Comparison of ENCODE assay signal across 16 cellular contexts in genomic region chr9:109859447-109859846, GRCh38.
DNase-seq lines count a peak whose midpoint lies in the region; ATAC-seq, FAIRE-seq and TF ChIP-seq lines count a peak whose summit lies in the region.
"Had no signal": no experiment of that assay in that cellular context is flagged by ENCODE, and none has a peak within 500 bp of the region (broad histone marks: within the 10 kb centered on the region; RNA-seq: fewer than 3 reads in every experiment).

No MANE protein-coding gene starts in this region.

- in situ Hi-C loops in IMR-90 (cut with MboI; ENCODE audit: low sequenced_read_pairs), result no loop called here

- TF ChIP-seq POLR2A in IMR-90 (IDR thresholded peaks at IDR 0.05; ENCODE audit: low read depth, low read length) (no peak), sigmoid colon (IDR thresholded peaks at IDR 0.05) (no peak)

- FAIRE-seq in astrocyte (lab: Jason Lieb, UNC), result no peak

- H3K18ac ChIP-seq in IMR-90 (ENCODE audit: low read depth, low read length), result no peak overlapping the region

- peaks cover 36 to 63% of the 10 kb centered on the region in 2 experiments for H3K79me1 ChIP-seq in IMR-90 (ENCODE audit: low read depth in 1 of 2, low read length in 2 of 2)

- CTCF ChIA-PET in IMR-90 (lab: Yijun Ruan, JAX), result interaction anchor here (0.6 to 1.8 kb wide), 2 partner anchors 9 to 20 kb away, joined by 3 to 7 read pairs; no protein-coding TSS in a partner anchor
- CTCF ChIA-PET in activated CD4-positive, alpha-beta memory T cell treated with anti-CD3 and anti-CD28 coated beads, Interleukin-2, amount 10 ng/mL, durations not matched to agents 7 days and 5 days (lab: Charles Lee), result interaction anchor here (0.6 to 0.9 kb wide), 2 partner anchors 20 to 289 kb away, joined by 3 read pairs; no protein-coding TSS in a partner anchor
- CTCF ChIA-PET in activated naive CD4-positive, alpha-beta T cell treated with anti-CD3 and anti-CD28 coated beads, Interleukin-2, amount 10 ng/mL, durations not matched to agents 7 days and 5 days (lab: Charles Lee), result interaction anchor here (0.9 to 2.3 kb wide), 5 partner anchors 10 to 422 kb away, joined by 3 to 6 read pairs (median 3); no protein-coding TSS in a partner anchor

- no TSS peak for BruUV-seq in IMR-90 (replicated peaks; lab: Mats Ljungman, UMichigan)

- H2BK20ac ChIP-seq in IMR-90 (ENCODE audit: low read depth, low read length), result no peak overlapping the region

- H2BK5ac ChIP-seq in IMR-90 (ENCODE audit: low read depth, low read length, poor library complexity, severe bottlenecking), result no peak overlapping the region

- no peaks in the 10 kb centered on the region for H3K9me3 Mint-ChIP-seq in CD14-positive monocyte
- H3K9me3 Mint-ChIP-seq in astrocyte (ENCODE audit: unreplicated experiment), result peaks cover 2% of the 10 kb centered on the region
- no peaks in the 10 kb centered on the region for H3K9me3 Mint-ChIP-seq in activated CD4-positive, alpha-beta memory T cell treated with anti-CD3 and anti-CD28 coated beads, Interleukin-2, amount 10 ng/mL, durations not matched to agents 7 days and 5 days
- no peaks in the 10 kb centered on the region for H3K9me3 Mint-ChIP-seq in activated naive CD4-positive, alpha-beta T cell treated with anti-CD3 and anti-CD28 coated beads, Interleukin-2, amount 10 ng/mL, durations not matched to agents 7 days and 5 days
- H3K9me3 Mint-ChIP-seq: activated B cell treated with CpG ODN at 0.5 μM for 24 hours; activated T-cell treated with anti-CD3 and anti-CD28 coated beads, Interleukin-2, amount 50 U/mL, for 24 hours; stimulated activated naive B cell treated with anti-CD40 and anti-IgM and Interleukin-4, amounts not matched to agents 10 μg/mL and 1 μg/mL and 100 μg/mL, for 72 hours had no signal

- H2AK5ac ChIP-seq in IMR-90 (ENCODE audit: low read depth, low read length), result no peak overlapping the region

- no peak overlapping the region for H3K27ac Mint-ChIP-seq in CD14-positive monocyte
- no peak overlapping the region for H3K27ac Mint-ChIP-seq in astrocyte (ENCODE audit: unreplicated experiment)
- no peak overlapping the region for H3K27ac Mint-ChIP-seq in activated CD4-positive, alpha-beta memory T cell treated with anti-CD3 and anti-CD28 coated beads, Interleukin-2, amount 10 ng/mL, durations not matched to agents 7 days and 5 days
- no peak overlapping the region for H3K27ac Mint-ChIP-seq in activated naive CD4-positive, alpha-beta T cell treated with anti-CD3 and anti-CD28 coated beads, Interleukin-2, amount 10 ng/mL, durations not matched to agents 7 days and 5 days
- H3K27ac Mint-ChIP-seq: activated B cell treated with CpG ODN at 0.5 μM for 24 hours; activated T-cell treated with anti-CD3 and anti-CD28 coated beads, Interleukin-2, amount 50 U/mL, for 24 hours; stimulated activated naive B cell treated with anti-CD40 and anti-IgM and Interleukin-4, amounts not matched to agents 10 μg/mL and 1 μg/mL and 100 μg/mL, for 72 hours had no signal

- H4K5ac ChIP-seq in IMR-90 (ENCODE audit: low read depth, low read length), result no peak overlapping the region

- no peak overlapping the region for H4K91ac ChIP-seq in IMR-90 (ENCODE audit: insufficient read depth, low read depth, low read length)

- H2AFZ ChIP-seq in IMR-90 (replicated peaks; ENCODE audit: low read length, poor library complexity) (no peak overlapping the region), astrocyte (ENCODE audit: low read depth, low read length) (no peak overlapping the region)

- H3K4me3 Mint-ChIP-seq in CD14-positive monocyte (no peak overlapping the region), astrocyte (ENCODE audit: unreplicated experiment) (no peak overlapping the region)
- H3K4me3 Mint-ChIP-seq in activated CD4-positive, alpha-beta memory T cell treated with anti-CD3 and anti-CD28 coated beads, Interleukin-2, amount 10 ng/mL, durations not matched to agents 7 days and 5 days, result no peak overlapping the region
- no peak overlapping the region for H3K4me3 Mint-ChIP-seq in activated naive CD4-positive, alpha-beta T cell treated with anti-CD3 and anti-CD28 coated beads, Interleukin-2, amount 10 ng/mL, durations not matched to agents 7 days and 5 days
- H3K4me3 Mint-ChIP-seq: activated B cell treated with CpG ODN at 0.5 μM for 24 hours; activated T-cell treated with anti-CD3 and anti-CD28 coated beads, Interleukin-2, amount 50 U/mL, for 24 hours; stimulated activated naive B cell treated with anti-CD40 and anti-IgM and Interleukin-4, amounts not matched to agents 10 μg/mL and 1 μg/mL and 100 μg/mL, for 72 hours had no signal

- H3K23ac ChIP-seq in IMR-90 (ENCODE audit: low read depth, low read length), result no peak overlapping the region

- no peak overlapping the region for H3K14ac ChIP-seq in IMR-90 (replicated peaks; ENCODE audit: low read depth, low read length)

- POLR2A ChIA-PET in IMR-90 (lab: Charles Lee; ENCODE audit: unreplicated experiment), result no interaction called here
- POLR2A ChIA-PET in activated CD4-positive, alpha-beta memory T cell treated with anti-CD3 and anti-CD28 coated beads, Interleukin-2, amount 10 ng/mL, durations not matched to agents 7 days and 5 days (lab: Charles Lee), result no interaction called here

- intact Hi-C loops in CD14-positive monocyte (cut with micrococcal nuclease) (no loop called here), IMR-90 (cut with micrococcal nuclease) (no loop called here), sigmoid colon (cut with DNase I) (no loop called here)

- no peak for TF ChIP-seq RAD21 in IMR-90 (IDR thresholded peaks at IDR 0.05; ENCODE audit: low read length)

- DNase-seq in CD14-positive monocyte (ENCODE audit: low spot score) (no peak), IMR-90 (no peak), astrocyte (ENCODE audit: low read depth) (no peak), kidney epithelial cell (ENCODE audit: low read depth) (no peak), sigmoid colon (no peak)
- DNase-seq in activated CD4-positive, alpha-beta memory T cell treated with anti-CD3 and anti-CD28 coated beads, Interleukin-2, amount 10 ng/mL, durations not matched to agents 7 days and 5 days, result no peak
- DNase-seq in activated naive CD4-positive, alpha-beta T cell treated with anti-CD3 and anti-CD28 coated beads, Interleukin-2, amount 10 ng/mL, durations not matched to agents 7 days and 5 days, result no peak
- DNase-seq: activated B cell treated with CpG ODN at 0.5 μM for 24 hours; activated T-cell treated with anti-CD3 and anti-CD28 coated beads, Interleukin-2, amount 50 U/mL, for 24 hours; foreskin melanocyte; NCI-H226; SHP77 treated with DMSO at 0.1 percent for 48 hours; stimulated activated naive B cell treated with anti-CD40 and anti-IgM and Interleukin-4, amounts not matched to agents 10 μg/mL and 1 μg/mL and 100 μg/mL, for 72 hours had no signal

- no peak overlapping the region for H2BK15ac ChIP-seq in IMR-90 (ENCODE audit: low read depth, low read length)

- H3K4me3 ChIP-seq in IMR-90 (ENCODE audit: insufficient read depth, low read depth, low read length) (no peak overlapping the region), astrocyte (ENCODE audit: insufficient read depth, low read depth, low read length) (no peak overlapping the region), kidney epithelial cell (ENCODE audit: low read depth, low read length) (no peak overlapping the region), sigmoid colon (no peak overlapping the region)
- H3K4me3 ChIP-seq: GM12878 had no signal

- H4K20me1 ChIP-seq in IMR-90 (ENCODE audit: insufficient read depth, low read length) (peaks cover 21% of the 10 kb centered on the region; the same call in 1 of the 2 replicates), astrocyte (ENCODE audit: insufficient read depth, low read length) (peaks cover 79% of the 10 kb centered on the region)

- H3K4me2 ChIP-seq in IMR-90 (ENCODE audit: low read depth, low read length), result no peak overlapping the region
- H3K4me2 ChIP-seq in astrocyte (ENCODE audit: low read length), result no peak overlapping the region

- peaks cover 62% of the 10 kb centered on the region for H3K79me2 ChIP-seq in astrocyte (ENCODE audit: insufficient read depth, low read length)

- no peak overlapping the region for H3K9ac ChIP-seq in IMR-90 (ENCODE audit: low read depth, low read length)
- H3K9ac ChIP-seq in astrocyte (ENCODE audit: low read length), result no peak overlapping the region

- no peak overlapping the region for H3K56ac ChIP-seq in IMR-90 (ENCODE audit: extremely low read depth, insufficient read depth, low read length)

- no peak overlapping the region for H2BK120ac ChIP-seq in IMR-90 (ENCODE audit: low read depth, low read length)

- peaks cover 3 to 6% (median 5%) of the 10 kb centered on the region in 3 donors for H3K27me3 Mint-ChIP-seq in CD14-positive monocyte (ENCODE audit: low read depth in 3 of 3)
- H3K27me3 Mint-ChIP-seq in astrocyte (ENCODE audit: low read depth, unreplicated experiment), result no peaks in the 10 kb centered on the region
- H3K27me3 Mint-ChIP-seq in activated CD4-positive, alpha-beta memory T cell treated with anti-CD3 and anti-CD28 coated beads, Interleukin-2, amount 10 ng/mL, durations not matched to agents 7 days and 5 days, result peaks cover 39% of the 10 kb centered on the region
- H3K27me3 Mint-ChIP-seq in activated naive CD4-positive, alpha-beta T cell treated with anti-CD3 and anti-CD28 coated beads, Interleukin-2, amount 10 ng/mL, durations not matched to agents 7 days and 5 days, result peaks cover 15% of the 10 kb centered on the region

- TF ChIP-seq EP300 in sigmoid colon (IDR thresholded peaks at IDR 0.05), result no peak

- H3K27me3 ChIP-seq in IMR-90 (ENCODE audit: control insufficient read depth, insufficient read depth, low read length) (no peaks in the 10 kb centered on the region), astrocyte (ENCODE audit: insufficient read depth, low read length) (no peaks in the 10 kb centered on the region), kidney epithelial cell (ENCODE audit: control insufficient read depth, insufficient read depth, low read length) (no peaks in the 10 kb centered on the region), sigmoid colon (no peaks in the 10 kb centered on the region)

- H3K36me3 ChIP-seq in IMR-90 (ENCODE audit: control insufficient read depth, insufficient read depth, low read length) (no peaks in the 10 kb centered on the region), astrocyte (ENCODE audit: insufficient read depth, low read length) (no peaks in the 10 kb centered on the region), kidney epithelial cell (ENCODE audit: control insufficient read depth, insufficient read depth, low read length) (no peaks in the 10 kb centered on the region), sigmoid colon (no peaks in the 10 kb centered on the region)

- H3K27ac ChIP-seq in IMR-90 (ENCODE audit: insufficient read depth, low read length) (no peak overlapping the region), astrocyte (ENCODE audit: low read depth, low read length) (no peak overlapping the region), sigmoid colon (no peak overlapping the region)

- no peak overlapping the region for H2AK9ac ChIP-seq in IMR-90 (replicated peaks; ENCODE audit: low read depth, low read length, poor library complexity)

- H3K36me3 Mint-ChIP-seq in CD14-positive monocyte, result no peaks in the 10 kb centered on the region
- peaks cover 2% of the 10 kb centered on the region for H3K36me3 Mint-ChIP-seq in astrocyte (ENCODE audit: low read depth, unreplicated experiment)
- no peaks in the 10 kb centered on the region for H3K36me3 Mint-ChIP-seq in activated CD4-positive, alpha-beta memory T cell treated with anti-CD3 and anti-CD28 coated beads, Interleukin-2, amount 10 ng/mL, durations not matched to agents 7 days and 5 days (ENCODE audit: low read depth)
- no peaks in the 10 kb centered on the region for H3K36me3 Mint-ChIP-seq in activated naive CD4-positive, alpha-beta T cell treated with anti-CD3 and anti-CD28 coated beads, Interleukin-2, amount 10 ng/mL, durations not matched to agents 7 days and 5 days
- H3K36me3 Mint-ChIP-seq: stimulated activated naive B cell treated with anti-CD40 and anti-IgM and Interleukin-4, amounts not matched to agents 10 μg/mL and 1 μg/mL and 100 μg/mL, for 72 hours had no signal

- ATAC-seq in IMR-90 (ENCODE audit: low read depth) (no peak), HG03439 (IDR thresholded peaks at IDR 0.05; ENCODE audit: unreplicated experiment) (no peak)
- ATAC-seq: GM12878; left lobe of liver; stimulated activated naive B cell treated with anti-CD40 and anti-IgM and Interleukin-4, amounts not matched to agents 10 μg/mL and 1 μg/mL and 100 μg/mL, for 72 hours had no signal

- no peak overlapping the region for H3K4ac ChIP-seq in IMR-90 (ENCODE audit: low read depth, low read length)

- TF ChIP-seq CTCF in CD14-positive monocyte (IDR thresholded peaks at IDR 0.05) (peak; percentile 42), IMR-90 (conservative IDR thresholded peaks at IDR 0.05; ENCODE audit: low read depth, low read length) (peak; percentile 30), astrocyte (IDR thresholded peaks at IDR 0.05; ENCODE audit: insufficient read depth, low read depth, low read length) (peak; percentile 29), kidney epithelial cell (IDR thresholded peaks at IDR 0.05; ENCODE audit: insufficient read depth, low read length, poor library complexity, severe bottlenecking) (peak; percentile 23), sigmoid colon (IDR thresholded peaks at IDR 0.05) (no peak)

- H3K4me1 ChIP-seq in IMR-90 (ENCODE audit: control insufficient read depth, insufficient read depth, low read length), result peaks cover 8% of the 10 kb centered on the region
- H3K4me1 ChIP-seq in astrocyte (ENCODE audit: insufficient read depth, low read length), result no peaks in the 10 kb centered on the region
- H3K4me1 ChIP-seq in sigmoid colon, result no peaks in the 10 kb centered on the region

- peaks cover 3% of the 10 kb centered on the region; the same call in 1 of the 2 replicates for H3K9me1 ChIP-seq in IMR-90 (ENCODE audit: insufficient read depth, low read length)

- H4K8ac ChIP-seq in IMR-90 (ENCODE audit: low read depth in 2 of 2, low read length in 2 of 2), result no peak overlapping the region

- H3K4me1 Mint-ChIP-seq in CD14-positive monocyte, result no peaks in the 10 kb centered on the region
- H3K4me1 Mint-ChIP-seq in astrocyte (ENCODE audit: low read depth, unreplicated experiment), result peaks cover 9% of the 10 kb centered on the region
- no peaks in the 10 kb centered on the region for H3K4me1 Mint-ChIP-seq in activated CD4-positive, alpha-beta memory T cell treated with anti-CD3 and anti-CD28 coated beads, Interleukin-2, amount 10 ng/mL, durations not matched to agents 7 days and 5 days
- H3K4me1 Mint-ChIP-seq in activated naive CD4-positive, alpha-beta T cell treated with anti-CD3 and anti-CD28 coated beads, Interleukin-2, amount 10 ng/mL, durations not matched to agents 7 days and 5 days, result no peaks in the 10 kb centered on the region
- H3K4me1 Mint-ChIP-seq: activated B cell treated with CpG ODN at 0.5 μM for 24 hours; stimulated activated naive B cell treated with anti-CD40 and anti-IgM and Interleukin-4, amounts not matched to agents 10 μg/mL and 1 μg/mL and 100 μg/mL, for 72 hours had no signal

- no CpG with 5 or more reads among the region's 2 CpGs for WGBS in IMR-90 (ENCODE audit: extremely low coverage in 2 of 2, insufficient read length in 1 of 2), 2 experiments
- 74 to 85% methylated on average over 2 of the region's 2 CpGs for WGBS in sigmoid colon, 2 donors

- H3K9me3 ChIP-seq in IMR-90 (ENCODE audit: control insufficient read depth, insufficient read depth, low read length) (no peaks in the 10 kb centered on the region), astrocyte (ENCODE audit: insufficient read depth, low read depth, low read length) (no peaks in the 10 kb centered on the region), sigmoid colon (no peaks in the 10 kb centered on the region)

- dilution Hi-C loops in IMR-90 (cut with HindIII; ENCODE audit: low sequenced_read_pairs, unreplicated experiment), result no loop called here

Comparison
In these comparisons a context has a peak if more than half of its experiments do, and no peak if none do; other contexts are left out.
1. CTCF ChIP-seq: peak in CD14-positive monocyte (single experiment), IMR-90 (single experiment), astrocyte (single experiment) and kidney epithelial cell (single experiment); none in sigmoid colon (0 of 4).